ENCODE assay signal across 1 cellular context in genomic region chr1:227941509-227942020, GRCh38.
TF ChIP-seq lines count a peak whose summit lies in the region.

No MANE protein-coding gene starts in this region.

TF ChIP-seq in K562, 482 proteins besides CTCF, POLR2A, EP300 and RAD21:
- TF ChIP-seq GABPB1 (CRISPR knock-in tag; IDR thresholded peaks at IDR 0.05) (no peak), NFRKB (IDR thresholded peaks at IDR 0.05; ENCODE audit: low read depth) (no peak), HNRNPL (IDR thresholded peaks at IDR 0.05; ENCODE audit: low read depth, low read length) (no peak), ZNF766 (CRISPR knock-in tag; conservative IDR thresholded peaks at IDR 0.05) (no peak), ZBTB9 (CRISPR knock-in tag; IDR thresholded peaks at IDR 0.05) (no peak), POLR2B (IDR thresholded peaks at IDR 0.05; ENCODE audit: low read depth, partially characterized antibody) (no peak), MAZ (CRISPR knock-in tag; conservative IDR thresholded peaks at IDR 0.05 in 1 of 2, IDR thresholded peaks at IDR 0.05 in 1 of 2) (no peak), HNRNPLL (IDR thresholded peaks at IDR 0.05; ENCODE audit: low read depth, low read length, poor library complexity, severe bottlenecking) (no peak), CHCHD3 (CRISPR knock-in tag; IDR thresholded peaks at IDR 0.05) (no peak), JUNB (CRISPR knock-in tag; conservative IDR thresholded peaks at IDR 0.05) (no peak), U2AF1 (optimal IDR thresholded peaks at IDR 0.05; ENCODE audit: low read depth, low read length) (no peak), U2AF2 (optimal IDR thresholded peaks at IDR 0.05; ENCODE audit: low read depth, low read length) (no peak), RBM25 (IDR thresholded peaks at IDR 0.05; ENCODE audit: low read depth, low read length, severe bottlenecking) (no peak), RAD51 (IDR thresholded peaks at IDR 0.05; ENCODE audit: borderline replicate concordance, low read depth) (no peak), MCM3 (IDR thresholded peaks at IDR 0.05) (no peak), ARID1B (IDR thresholded peaks at IDR 0.05) (no peak)
